15 cellular contexts compared by ENCODE assay signal in the genomic region with DNA sequence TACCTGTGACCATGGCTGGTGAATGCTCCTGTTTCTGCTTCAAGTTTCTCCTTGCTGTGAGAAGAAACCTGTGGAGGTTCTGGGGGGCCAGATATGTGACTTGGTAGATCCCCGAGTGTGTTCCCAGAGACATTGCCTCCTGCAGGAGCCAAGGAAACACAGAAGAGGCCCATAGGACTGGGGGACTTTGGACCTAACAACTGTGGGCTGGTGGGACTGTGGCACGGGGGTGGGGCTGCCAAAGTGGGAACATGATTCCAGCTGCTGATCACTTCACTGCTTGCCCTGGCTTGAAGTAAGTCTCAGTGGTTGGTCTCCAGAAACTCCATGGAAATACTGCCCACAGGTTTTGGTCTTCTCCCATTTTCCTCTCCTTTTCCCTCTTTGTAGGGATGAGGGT. TPM values are rescaled to one million over a fixed set of nuclear protein-coding genes. Genes with fewer than 3 reads are reported as not detected.
DNase-seq lines count a peak whose midpoint lies in the region; ATAC-seq lines count a peak whose summit lies in the region.
"Had no signal": no experiment of that assay in that cellular context is flagged by ENCODE, and none has a peak within 500 bp of the region (broad histone marks: within the 10 kb centered on the region; RNA-seq: fewer than 3 reads in every experiment).

No MANE protein-coding gene starts in this region.

- H3K79me2 ChIP-seq in ACC112 (ENCODE audit: control insufficient read depth, insufficient read depth, low read length, unreplicated experiment), result peaks cover 11% of the 10 kb centered on the region

- H3K27ac ChIP-seq in ACC112 (ENCODE audit: low read depth, low read length), result peak overlapping the region; percentile 79; the same call in 1 of the 2 replicates
- peak overlapping the region; percentile 83 for H3K27ac ChIP-seq in skeletal muscle tissue (ENCODE audit: low read depth, low read length)

- DNase-seq in adipocyte (ENCODE audit: low read depth), result no peak
- DNase-seq in left colon, result no peak
- DNase-seq in NCI-H146 treated with DMSO at 0.1 percent for 48 hours (lab: John Stamatoyannopoulos, UW; ENCODE audit: unreplicated experiment), result no peak
- no peak for DNase-seq in putamen (ENCODE audit: low spot score)
- DNase-seq in amygdala (lab: John Stamatoyannopoulos, UW), result no peak
- DNase-seq: activated CD4-positive, alpha-beta T cell treated with anti-CD3 and anti-CD28 coated beads, Interleukin-2, amount 10 ng/mL, durations not matched to agents 24 days and 14 days; cerebellar nuclear complex; Karpas-422; NCI-H1417 treated with DMSO at 0.1 percent for 48 hours; NCI-H446 treated with DMSO at 0.1 percent for 48 hours had no signal

- no peaks in the 10 kb centered on the region for H3K27me3 ChIP-seq in ACC112 (ENCODE audit: insufficient read depth, low read length)
- no peaks in the 10 kb centered on the region for H3K27me3 ChIP-seq in adipocyte (replicated peaks; ENCODE audit: control insufficient read depth, insufficient read depth, low read length)
- H3K27me3 ChIP-seq in skeletal muscle tissue (ENCODE audit: control insufficient read depth in 3 of 3, insufficient read depth in 3 of 3, low read length in 3 of 3), result no peaks in the 10 kb centered on the region
- H3K27me3 ChIP-seq: testis had no signal

- H3K9ac ChIP-seq in adipocyte (ENCODE audit: low read length) (peak overlapping the region; percentile 55), skeletal muscle tissue (ENCODE audit: low read depth in 1 of 3, low read length in 3 of 3) (peak overlapping the region in 1 of 3 donors; percentile 45)

- ATAC-seq in left colon (peak; percentile 8), GM18519 (IDR thresholded peaks at IDR 0.05; ENCODE audit: low FRiP score, unreplicated experiment) (no peak)

- H3K4me1 ChIP-seq in ACC112 (ENCODE audit: control insufficient read depth, insufficient read depth, low read length, unreplicated experiment), result peaks cover 38% of the 10 kb centered on the region
- peaks cover 50% of the 10 kb centered on the region for H3K4me1 ChIP-seq in adipocyte (ENCODE audit: control insufficient read depth, insufficient read depth, low read length)
- H3K4me1 ChIP-seq in skeletal muscle tissue (ENCODE audit: control insufficient read depth in 3 of 3, insufficient read depth in 3 of 3, low read length in 3 of 3), result peaks cover 40 to 54% (median 49%) of the 10 kb centered on the region in 3 donors

- intact Hi-C loops in left colon (cut with DNase I, micrococcal nuclease), result no loop called here

- H3K4me3 ChIP-seq in ACC112 (ENCODE audit: low read depth, low read length) (no peak overlapping the region), adipocyte (ENCODE audit: low read length) (no peak overlapping the region), skeletal muscle tissue (ENCODE audit: low read length in 3 of 3) (no peak overlapping the region)
- H3K4me3 ChIP-seq: lung, testis had no signal

- H3K36me3 ChIP-seq in ACC112 (ENCODE audit: insufficient read depth, low read length) (no peaks in the 10 kb centered on the region), adipocyte (ENCODE audit: control insufficient read depth, insufficient read depth, low read length, severe bottlenecking) (no peaks in the 10 kb centered on the region), skeletal muscle tissue (ENCODE audit: control insufficient read depth in 3 of 3, insufficient read depth in 3 of 3, low read length in 3 of 3) (no peaks in the 10 kb centered on the region)

- no peak overlapping the region for H2AFZ ChIP-seq in ACC112 (ENCODE audit: low read length, unreplicated experiment)

- H3K9me3 ChIP-seq in adipocyte (ENCODE audit: control insufficient read depth, low read length) (no peaks in the 10 kb centered on the region), skeletal muscle tissue (ENCODE audit: control insufficient read depth in 3 of 3, low read length in 3 of 3) (no peaks in the 10 kb centered on the region)
- H3K9me3 ChIP-seq: testis had no signal

RNA-seq across cellular contexts. Expression of a gene that starts 4.1 kb away (rescaled TPM):
- total RNA-seq in left colon, result 10 to 100 TPM; 52.1 to 58.2 TPM
- 23.5 TPM for total RNA-seq in skeletal muscle tissue

RNA-seq across cellular contexts. Expression of a gene that starts 5.0 kb away (rescaled TPM):
- 10 to 100 TPM; 47.8 to 53.5 TPM for total RNA-seq in left colon
- 11.5 TPM for total RNA-seq in skeletal muscle tissue

RNA-seq across cellular contexts. Expression of a gene that starts 16.3 kb away (rescaled TPM):
- total RNA-seq in left colon (10 to 100 TPM; 50.8 to 61.6 TPM), skeletal muscle tissue (15.7 TPM)

RNA-seq across cellular contexts. Expression of a gene that starts 38.9 kb away (rescaled TPM):
- 10 to 100 TPM; 24.7 to 37.7 TPM for total RNA-seq in left colon
- 7.8 TPM for total RNA-seq in skeletal muscle tissue
